ENCODE assay signal across 9 cellular contexts in genomic region chr14:66495214-66496098, GRCh38. TPM values are rescaled to one million over a fixed set of nuclear protein-coding genes. Genes with fewer than 3 reads are reported as not detected.
DNase-seq lines count a peak whose midpoint lies in the region; ATAC-seq and TF ChIP-seq lines count a peak whose summit lies in the region.
"Had no signal": no experiment of that assay in that cellular context is flagged by ENCODE, and none has a peak within 500 bp of the region (broad histone marks: within the 10 kb centered on the region; RNA-seq: fewer than 3 reads in every experiment).

No MANE protein-coding gene starts in this region.

- TF ChIP-seq CTCF in CD4-positive, alpha-beta T cell (IDR thresholded peaks at IDR 0.05) = peak; percentile 87
- peak; percentile 85 for TF ChIP-seq CTCF in neural cell (IDR thresholded peaks at IDR 0.05; ENCODE audit: poor library complexity, severe bottlenecking)

- CTCF ChIA-PET in CD4-positive, alpha-beta T cell (lab: Charles Lee) = no interaction called here
- CTCF ChIA-PET in activated CD4-positive, alpha-beta memory T cell treated with anti-CD3 and anti-CD28 coated beads, Interleukin-2, amount 10 ng/mL, durations not matched to agents 7 days and 5 days (lab: Charles Lee) = interaction anchor here (0.8 to 1.0 kb wide), 2 partner anchors 13 to 54 kb away, joined by 3 to 4 read pairs; partner anchors contain the start of gene GPHN

- H3K9me2 ChIP-seq in neural cell (ENCODE audit: insufficient read depth, low read length) = no peaks in the 10 kb centered on the region

- H3F3A ChIP-seq in neural cell (ENCODE audit: insufficient read depth, low read length, poor library complexity, severe bottlenecking) = no peaks in the 10 kb centered on the region

- H3K4me2 ChIP-seq in neural cell (ENCODE audit: low read length) = no peak overlapping the region

- no peak overlapping the region for H3K9ac ChIP-seq in neural cell (ENCODE audit: low read length)

- intact Hi-C loops in CD4-positive, alpha-beta T cell (cut with DNase I, micrococcal nuclease) = loop anchor here (1.0 to 10.0 kb wide), 8 partner anchors 57 to 789 kb away; no protein-coding TSS in a partner anchor

- TF ChIP-seq EP300 in neural cell (conservative IDR thresholded peaks at IDR 0.05; ENCODE audit: poor library complexity, severe bottlenecking) = no peak

- peak; percentile 83 for TF ChIP-seq RAD21 in neural cell (conservative IDR thresholded peaks at IDR 0.05)

- no peak overlapping the region for H3K4me3 ChIP-seq in neural cell (ENCODE audit: low read length)
- H3K4me3 ChIP-seq: SJSA1 had no signal

- H3K4me3 Mint-ChIP-seq in CD4-positive, alpha-beta T cell = peak overlapping the region; percentile 5
- H3K4me3 Mint-ChIP-seq in activated CD4-positive, alpha-beta memory T cell treated with anti-CD3 and anti-CD28 coated beads, Interleukin-2, amount 10 ng/mL, durations not matched to agents 7 days and 5 days = no peak overlapping the region

- H3K27ac ChIP-seq in CD4-positive, alpha-beta T cell (ENCODE audit: low read depth, low read length) = no peak overlapping the region
- H3K27ac ChIP-seq in neural cell (ENCODE audit: low read length) = no peak overlapping the region
- H3K27ac ChIP-seq: SJSA1 had no signal

- no peak overlapping the region for H3K27ac Mint-ChIP-seq in CD4-positive, alpha-beta T cell
- H3K27ac Mint-ChIP-seq in activated CD4-positive, alpha-beta memory T cell treated with anti-CD3 and anti-CD28 coated beads, Interleukin-2, amount 10 ng/mL, durations not matched to agents 7 days and 5 days = no peak overlapping the region

- no peaks in the 10 kb centered on the region for H3K36me3 ChIP-seq in neural cell (ENCODE audit: insufficient read depth, low read length)
- H3K36me3 ChIP-seq: SJSA1 had no signal

- H3K9me3 Mint-ChIP-seq in CD4-positive, alpha-beta T cell = no peaks in the 10 kb centered on the region
- no peaks in the 10 kb centered on the region for H3K9me3 Mint-ChIP-seq in activated CD4-positive, alpha-beta memory T cell treated with anti-CD3 and anti-CD28 coated beads, Interleukin-2, amount 10 ng/mL, durations not matched to agents 7 days and 5 days

- peak in 5 of 10 experiments; percentile 5 to 30 (median 7) for DNase-seq in CD4-positive, alpha-beta T cell
- DNase-seq in NCI-H460 (ENCODE audit: extremely low read depth, low read depth) = peak; percentile 58
- DNase-seq in activated CD4-positive, alpha-beta memory T cell treated with anti-CD3 and anti-CD28 coated beads, Interleukin-2, amount 10 ng/mL, durations not matched to agents 7 days and 5 days = peak; percentile 34
- peak; percentile 82 for DNase-seq in fibroblast of peridontal ligament (ENCODE audit: extremely low read depth)
- DNase-seq in T1000 (lab: John Stamatoyannopoulos, UW) = no peak

- no peaks in the 10 kb centered on the region for H3K36me3 Mint-ChIP-seq in CD4-positive, alpha-beta T cell (ENCODE audit: low read depth)
- no peaks in the 10 kb centered on the region for H3K36me3 Mint-ChIP-seq in activated CD4-positive, alpha-beta memory T cell treated with anti-CD3 and anti-CD28 coated beads, Interleukin-2, amount 10 ng/mL, durations not matched to agents 7 days and 5 days (ENCODE audit: low read depth)

- POLR2A ChIA-PET in CD4-positive, alpha-beta T cell (lab: Charles Lee) = no interaction called here
- POLR2A ChIA-PET in activated CD4-positive, alpha-beta memory T cell treated with anti-CD3 and anti-CD28 coated beads, Interleukin-2, amount 10 ng/mL, durations not matched to agents 7 days and 5 days (lab: Charles Lee) = no interaction called here

- no peaks in the 10 kb centered on the region for H3K9me3 ChIP-seq in CD4-positive, alpha-beta T cell (ENCODE audit: control insufficient read depth, low read length)
- H3K9me3 ChIP-seq in neural cell (ENCODE audit: low read length) = no peaks in the 10 kb centered on the region
- H3K9me3 ChIP-seq: SJSA1 had no signal

- no peaks in the 10 kb centered on the region for H3K27me3 ChIP-seq in CD4-positive, alpha-beta T cell (ENCODE audit: control insufficient read depth, insufficient read depth, low read length)
- H3K27me3 ChIP-seq in neural cell (ENCODE audit: insufficient read depth, low read depth, low read length) = no peaks in the 10 kb centered on the region
- H3K27me3 ChIP-seq: SJSA1 had no signal

- H4K20me1 ChIP-seq in neural cell (ENCODE audit: insufficient read depth) = no peaks in the 10 kb centered on the region

- H3K79me2 ChIP-seq in neural cell (replicated peaks; ENCODE audit: insufficient read depth, low read length) = no peaks in the 10 kb centered on the region

- H3K4me1 Mint-ChIP-seq in CD4-positive, alpha-beta T cell (ENCODE audit: low read depth) = peaks cover 24% of the 10 kb centered on the region
- H3K4me1 Mint-ChIP-seq in activated CD4-positive, alpha-beta memory T cell treated with anti-CD3 and anti-CD28 coated beads, Interleukin-2, amount 10 ng/mL, durations not matched to agents 7 days and 5 days = peaks cover 16% of the 10 kb centered on the region

- ATAC-seq in CD4-positive, alpha-beta T cell (ENCODE audit: poor library complexity) = peak; percentile 62
- ATAC-seq in GM18870 (IDR thresholded peaks at IDR 0.05; ENCODE audit: unreplicated experiment) (peak; percentile 87), HG03159 (IDR thresholded peaks at IDR 0.05; ENCODE audit: unreplicated experiment) (peak; percentile 88)

- H2AFZ ChIP-seq in neural cell (ENCODE audit: low read depth, low read length) = no peak overlapping the region

- H3K27me3 Mint-ChIP-seq in CD4-positive, alpha-beta T cell = no peaks in the 10 kb centered on the region
- H3K27me3 Mint-ChIP-seq in activated CD4-positive, alpha-beta memory T cell treated with anti-CD3 and anti-CD28 coated beads, Interleukin-2, amount 10 ng/mL, durations not matched to agents 7 days and 5 days = no peaks in the 10 kb centered on the region

TF ChIP-seq in neural cell, 6 proteins besides CTCF, POLR2A, EP300 and RAD21:
- TF ChIP-seq SMC3 (conservative IDR thresholded peaks at IDR 0.05; ENCODE audit: poor library complexity) = peak; percentile 86
- TF ChIP-seq EZH2 (IDR thresholded peaks at IDR 0.05; ENCODE audit: borderline replicate concordance, insufficient read depth, low read length, poor library complexity, severe bottlenecking) = no peak

RNA-seq across cellular contexts. Expression of gene CCDC196, which starts 9.3 kb away (rescaled TPM):
- total RNA-seq in CD4-positive, alpha-beta T cell = not detected
- total RNA-seq in NCI-H460 (2014; rRNA removed; shearing (Covaris generic)) = not detected in 2 replicates
- polyA plus RNA-seq in NCI-H460 (2014; cell fraction: nucleus; rRNA removed) = not detected in 2 replicates
- total RNA-seq in activated CD4-positive, alpha-beta memory T cell treated with anti-CD3 and anti-CD28 coated beads, Interleukin-2, amount 10 ng/mL, durations not matched to agents 7 days and 5 days = not detected
- polyA plus RNA-seq in neural cell = not detected in 2 replicates
- polyA minus RNA-seq in neural cell = not detected in 2 replicates
- total RNA-seq: SJSA1 had no signal

RNA-seq across cellular contexts. Expression of gene GPHN, which starts 12.5 kb away (rescaled TPM):
- 10 to 100 TPM; 10.0 to 10.7 TPM for total RNA-seq in CD4-positive, alpha-beta T cell
- total RNA-seq in NCI-H460 (2014; rRNA removed; shearing (Covaris generic)) = 17.5 and 22.1 TPM in 2 replicates
- 41.5 and 44.6 TPM in 2 replicates for polyA plus RNA-seq in NCI-H460 (2014; cell fraction: nucleus; rRNA removed)
- 10 to 100 TPM; 15.8 to 15.9 TPM for total RNA-seq in activated CD4-positive, alpha-beta memory T cell treated with anti-CD3 and anti-CD28 coated beads, Interleukin-2, amount 10 ng/mL, durations not matched to agents 7 days and 5 days
- 118 and 135 TPM in 2 replicates for polyA plus RNA-seq in neural cell
- 134 and 192 TPM in 2 replicates for polyA minus RNA-seq in neural cell
